11 cellular contexts compared by ENCODE assay signal in the genomic region with DNA sequence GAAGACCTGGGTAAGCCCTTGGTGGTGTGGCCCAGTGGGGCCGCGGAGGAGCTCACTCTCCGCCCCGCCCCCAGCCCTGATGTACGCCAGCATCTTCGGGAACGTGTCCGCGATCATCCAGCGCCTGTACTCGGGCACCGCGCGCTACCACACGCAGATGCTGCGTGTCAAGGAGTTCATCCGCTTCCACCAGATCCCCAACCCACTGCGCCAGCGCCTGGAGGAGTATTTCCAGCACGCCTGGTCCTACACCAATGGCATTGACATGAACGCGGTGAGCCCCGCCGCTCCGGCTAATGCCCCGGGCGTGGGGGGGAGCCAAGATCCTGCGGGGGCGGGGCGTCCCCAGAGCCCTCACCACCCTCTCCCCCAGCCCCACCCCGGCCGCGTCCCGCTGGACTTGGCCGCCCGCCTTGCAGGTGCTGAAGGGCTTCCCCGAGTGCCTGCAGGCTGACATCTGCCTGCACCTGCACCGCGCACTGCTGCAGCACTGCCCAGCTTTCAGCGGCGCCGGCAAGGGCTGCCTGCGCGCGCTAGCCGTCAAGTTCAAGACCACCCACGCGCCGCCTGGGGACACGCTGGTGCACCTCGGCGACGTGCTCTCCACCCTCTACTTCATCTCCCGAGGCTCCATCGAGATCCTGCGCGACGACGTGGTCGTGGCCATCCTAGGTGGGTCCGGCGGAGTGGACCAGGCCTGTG. TPM values are rescaled to one million over a fixed set of nuclear protein-coding genes. Genes with fewer than 3 reads are reported as not detected.
A peak's percentile ranks its signal among the peaks of the same experiment; 100 is the strongest.
DNase-seq lines count a peak whose midpoint lies in the region; ATAC-seq and TF ChIP-seq lines count a peak whose summit lies in the region.
"Had no signal": no experiment of that assay in that cellular context is flagged by ENCODE, and none has a peak within 500 bp of the region (broad histone marks: within the 10 kb centered on the region; RNA-seq: fewer than 3 reads in every experiment).

No MANE protein-coding gene starts in this region.

- CTCF ChIA-PET in activated CD4-positive, alpha-beta memory T cell treated with anti-CD3 and anti-CD28 coated beads for 36 hours (lab: Charles Lee) = interaction anchor here (0.6 kb wide), 1 partner anchor 132 kb away, joined by 3 read pairs; no protein-coding TSS in a partner anchor
- CTCF ChIA-PET in activated CD4-positive, alpha-beta memory T cell treated with anti-CD3 and anti-CD28 coated beads, Interleukin-2, amount 10 ng/mL, durations not matched to agents 7 days and 5 days (lab: Charles Lee) = no interaction called here

- no peaks in the 10 kb centered on the region for H3K36me3 ChIP-seq in hepatocyte (replicated peaks; ENCODE audit: insufficient read depth, low read depth)
- H3K36me3 ChIP-seq: tibial artery had no signal

- DNase-seq in activated CD4-positive, alpha-beta memory T cell treated with anti-CD3 and anti-CD28 coated beads for 36 hours = peak; percentile 18
- DNase-seq in activated CD4-positive, alpha-beta memory T cell treated with anti-CD3 and anti-CD28 coated beads, Interleukin-2, amount 10 ng/mL, durations not matched to agents 7 days and 5 days = no peak
- no peak for DNase-seq in T-helper 2 cell treated with Interferon-gamma antibody and Interleukin-4, amounts not matched to agents 5 μg/mL and 100 μg/mL, for 36 hours (ENCODE audit: low spot score)
- no peak for DNase-seq in hepatocyte (ENCODE audit: low spot score)
- no peak for DNase-seq in stimulated activated effector memory CD8-positive, alpha-beta T cell treated with anti-CD3 and anti-CD28 coated beads, Interleukin-12 subunit alpha, Interleukin-12 subunit beta, amount 100 ng/mL, for 72 hours (ENCODE audit: low spot score in 2 of 2)
- DNase-seq in HUDEP-2 (lab: John Stamatoyannopoulos, UW; ENCODE audit: unreplicated experiment in 76 of 76) = no peak
- DNase-seq: left cardiac atrium had no signal

- 40% methylated on average over 43 of the region's 62 CpGs for WGBS in hepatocyte (ENCODE audit: low lambda C conversion rate, missing lambda C conversion rate)

- no peak overlapping the region for H3K27ac ChIP-seq in hepatocyte
- H3K27ac ChIP-seq: tibial artery had no signal

- peak; percentile 49 for ATAC-seq in stimulated activated effector memory CD8-positive, alpha-beta T cell treated with anti-CD3 and anti-CD28 coated beads, Interleukin-12 subunit alpha, Interleukin-12 subunit beta, amount 100 ng/mL, for 72 hours
- no peak for ATAC-seq in GM21528 (IDR thresholded peaks at IDR 0.05; ENCODE audit: low FRiP score, unreplicated experiment)
- ATAC-seq in HG02571 (IDR thresholded peaks at IDR 0.05; ENCODE audit: unreplicated experiment) = no peak

- TF ChIP-seq CTCF in hepatocyte (IDR thresholded peaks at IDR 0.05; ENCODE audit: poor library complexity) = no peak

- H3K9me3 Mint-ChIP-seq in activated CD4-positive, alpha-beta memory T cell treated with anti-CD3 and anti-CD28 coated beads for 36 hours = no peaks in the 10 kb centered on the region
- no peaks in the 10 kb centered on the region for H3K9me3 Mint-ChIP-seq in activated CD4-positive, alpha-beta memory T cell treated with anti-CD3 and anti-CD28 coated beads, Interleukin-2, amount 10 ng/mL, durations not matched to agents 7 days and 5 days
- no peaks in the 10 kb centered on the region for H3K9me3 Mint-ChIP-seq in T-helper 2 cell treated with Interferon-gamma antibody and Interleukin-4, amounts not matched to agents 5 μg/mL and 100 μg/mL, for 36 hours
- no peaks in the 10 kb centered on the region for H3K9me3 Mint-ChIP-seq in stimulated activated effector memory CD8-positive, alpha-beta T cell treated with anti-CD3 and anti-CD28 coated beads, Interleukin-12 subunit alpha, Interleukin-12 subunit beta, amount 100 ng/mL, for 72 hours

- H3K9me3 ChIP-seq in hepatocyte (ENCODE audit: low read depth) = no peaks in the 10 kb centered on the region
- H3K9me3 ChIP-seq: tibial artery had no signal

- H3K9me2 ChIP-seq in hepatocyte (replicated peaks; ENCODE audit: insufficient read depth) = no peaks in the 10 kb centered on the region

- H3K27me3 ChIP-seq in hepatocyte = peaks cover 13% of the 10 kb centered on the region

- H3K4me2 ChIP-seq in hepatocyte = peak overlapping the region; percentile 65

- H4K20me1 ChIP-seq in hepatocyte (ENCODE audit: insufficient read depth, poor library complexity, severe bottlenecking) = no peaks in the 10 kb centered on the region

- no peak overlapping the region for H3K4me3 Mint-ChIP-seq in activated CD4-positive, alpha-beta memory T cell treated with anti-CD3 and anti-CD28 coated beads for 36 hours
- no peak overlapping the region for H3K4me3 Mint-ChIP-seq in activated CD4-positive, alpha-beta memory T cell treated with anti-CD3 and anti-CD28 coated beads, Interleukin-2, amount 10 ng/mL, durations not matched to agents 7 days and 5 days
- H3K4me3 Mint-ChIP-seq in T-helper 2 cell treated with Interferon-gamma antibody and Interleukin-4, amounts not matched to agents 5 μg/mL and 100 μg/mL, for 36 hours = peak overlapping the region; percentile 21
- H3K4me3 Mint-ChIP-seq in stimulated activated effector memory CD8-positive, alpha-beta T cell treated with anti-CD3 and anti-CD28 coated beads, Interleukin-12 subunit alpha, Interleukin-12 subunit beta, amount 100 ng/mL, for 72 hours = peak overlapping the region; percentile 57

- H3K4me3 ChIP-seq in hepatocyte = no peak overlapping the region

- intact Hi-C loops in activated CD4-positive, alpha-beta memory T cell treated with anti-CD3 and anti-CD28 coated beads for 36 hours (cut with micrococcal nuclease) = no loop called here

- H3K79me2 ChIP-seq in hepatocyte = no peaks in the 10 kb centered on the region

- no peak overlapping the region for H2AFZ ChIP-seq in hepatocyte

- POLR2A ChIA-PET in activated CD4-positive, alpha-beta memory T cell treated with anti-CD3 and anti-CD28 coated beads for 36 hours (lab: Charles Lee) = no interaction called here
- POLR2A ChIA-PET in activated CD4-positive, alpha-beta memory T cell treated with anti-CD3 and anti-CD28 coated beads, Interleukin-2, amount 10 ng/mL, durations not matched to agents 7 days and 5 days (lab: Charles Lee) = interaction anchor here (1.1 to 2.3 kb wide), 2 partner anchors 11 to 13 kb away, joined by 3 to 7 read pairs; no protein-coding TSS in a partner anchor

- peaks cover 32% of the 10 kb centered on the region for H3K27me3 Mint-ChIP-seq in activated CD4-positive, alpha-beta memory T cell treated with anti-CD3 and anti-CD28 coated beads for 36 hours
- peaks cover 32% of the 10 kb centered on the region for H3K27me3 Mint-ChIP-seq in activated CD4-positive, alpha-beta memory T cell treated with anti-CD3 and anti-CD28 coated beads, Interleukin-2, amount 10 ng/mL, durations not matched to agents 7 days and 5 days
- H3K27me3 Mint-ChIP-seq in T-helper 2 cell treated with Interferon-gamma antibody and Interleukin-4, amounts not matched to agents 5 μg/mL and 100 μg/mL, for 36 hours (ENCODE audit: low read depth) = peaks cover 36% of the 10 kb centered on the region

- H3K4me1 Mint-ChIP-seq in activated CD4-positive, alpha-beta memory T cell treated with anti-CD3 and anti-CD28 coated beads for 36 hours (ENCODE audit: low read depth) = peaks cover 3% of the 10 kb centered on the region
- peaks cover 4% of the 10 kb centered on the region for H3K4me1 Mint-ChIP-seq in activated CD4-positive, alpha-beta memory T cell treated with anti-CD3 and anti-CD28 coated beads, Interleukin-2, amount 10 ng/mL, durations not matched to agents 7 days and 5 days
- peaks cover 2% of the 10 kb centered on the region for H3K4me1 Mint-ChIP-seq in T-helper 2 cell treated with Interferon-gamma antibody and Interleukin-4, amounts not matched to agents 5 μg/mL and 100 μg/mL, for 36 hours (ENCODE audit: low read depth)
- H3K4me1 Mint-ChIP-seq in stimulated activated effector memory CD8-positive, alpha-beta T cell treated with anti-CD3 and anti-CD28 coated beads, Interleukin-12 subunit alpha, Interleukin-12 subunit beta, amount 100 ng/mL, for 72 hours = peaks cover 21% of the 10 kb centered on the region

- H3K27ac Mint-ChIP-seq in activated CD4-positive, alpha-beta memory T cell treated with anti-CD3 and anti-CD28 coated beads for 36 hours = no peak overlapping the region
- H3K27ac Mint-ChIP-seq in activated CD4-positive, alpha-beta memory T cell treated with anti-CD3 and anti-CD28 coated beads, Interleukin-2, amount 10 ng/mL, durations not matched to agents 7 days and 5 days = no peak overlapping the region
- H3K27ac Mint-ChIP-seq in T-helper 2 cell treated with Interferon-gamma antibody and Interleukin-4, amounts not matched to agents 5 μg/mL and 100 μg/mL, for 36 hours = no peak overlapping the region
- no peak overlapping the region for H3K27ac Mint-ChIP-seq in stimulated activated effector memory CD8-positive, alpha-beta T cell treated with anti-CD3 and anti-CD28 coated beads, Interleukin-12 subunit alpha, Interleukin-12 subunit beta, amount 100 ng/mL, for 72 hours

- no peaks in the 10 kb centered on the region for H3K4me1 ChIP-seq in hepatocyte (ENCODE audit: insufficient read depth)

- H3K36me3 Mint-ChIP-seq in activated CD4-positive, alpha-beta memory T cell treated with anti-CD3 and anti-CD28 coated beads for 36 hours = no peaks in the 10 kb centered on the region
- H3K36me3 Mint-ChIP-seq in activated CD4-positive, alpha-beta memory T cell treated with anti-CD3 and anti-CD28 coated beads, Interleukin-2, amount 10 ng/mL, durations not matched to agents 7 days and 5 days (ENCODE audit: low read depth) = no peaks in the 10 kb centered on the region
- no peaks in the 10 kb centered on the region for H3K36me3 Mint-ChIP-seq in T-helper 2 cell treated with Interferon-gamma antibody and Interleukin-4, amounts not matched to agents 5 μg/mL and 100 μg/mL, for 36 hours (ENCODE audit: low read depth)
- H3K36me3 Mint-ChIP-seq in stimulated activated effector memory CD8-positive, alpha-beta T cell treated with anti-CD3 and anti-CD28 coated beads, Interleukin-12 subunit alpha, Interleukin-12 subunit beta, amount 100 ng/mL, for 72 hours = no peaks in the 10 kb centered on the region

RNA-seq across cellular contexts. Expression of a gene that starts 12.1 kb away (rescaled TPM):
- 100 to 1,000 TPM; 118 to 119 TPM for total RNA-seq in activated CD4-positive, alpha-beta memory T cell treated with anti-CD3 and anti-CD28 coated beads for 36 hours
- 100 to 1,000 TPM; 138 to 139 TPM for total RNA-seq in activated CD4-positive, alpha-beta memory T cell treated with anti-CD3 and anti-CD28 coated beads, Interleukin-2, amount 10 ng/mL, durations not matched to agents 7 days and 5 days
- 47.6 and 53.0 TPM in 2 replicates for total RNA-seq in hepatocyte
- polyA plus RNA-seq in hepatocyte = 56.5 and 57.2 TPM in 2 replicates

RNA-seq across cellular contexts. Expression of a gene that starts 15.0 kb away (rescaled TPM):
- not detected for total RNA-seq in activated CD4-positive, alpha-beta memory T cell treated with anti-CD3 and anti-CD28 coated beads for 36 hours
- not detected for total RNA-seq in activated CD4-positive, alpha-beta memory T cell treated with anti-CD3 and anti-CD28 coated beads, Interleukin-2, amount 10 ng/mL, durations not matched to agents 7 days and 5 days
- 0.28 and 0.33 TPM in 2 replicates for total RNA-seq in hepatocyte
- polyA plus RNA-seq in hepatocyte = 0.36 TPM in 1 of 2 replicates, not detected in the other
- total RNA-seq: HT1080, left cardiac atrium had no signal

Comparison
In these comparisons a context has a peak if more than half of its experiments do, and no peak if none do; other contexts are left out.
1. H3K4me3 Mint-ChIP-seq: peak in T-helper 2 cell treated with Interferon-gamma antibody and Interleukin-4, amounts not matched to agents 5 μg/mL and 100 μg/mL, for 36 hours (single experiment) and stimulated activated effector memory CD8-positive, alpha-beta T cell treated with anti-CD3 and anti-CD28 coated beads, Interleukin-12 subunit alpha, Interleukin-12 subunit beta, amount 100 ng/mL, for 72 hours (single experiment); none in activated CD4-positive, alpha-beta memory T cell treated with anti-CD3 and anti-CD28 coated beads for 36 hours (single experiment) and activated CD4-positive, alpha-beta memory T cell treated with anti-CD3 and anti-CD28 coated beads, Interleukin-2, amount 10 ng/mL, durations not matched to agents 7 days and 5 days (single experiment).